Comparison of ENCODE assay signal across 36 cellular contexts in the genomic region with DNA sequence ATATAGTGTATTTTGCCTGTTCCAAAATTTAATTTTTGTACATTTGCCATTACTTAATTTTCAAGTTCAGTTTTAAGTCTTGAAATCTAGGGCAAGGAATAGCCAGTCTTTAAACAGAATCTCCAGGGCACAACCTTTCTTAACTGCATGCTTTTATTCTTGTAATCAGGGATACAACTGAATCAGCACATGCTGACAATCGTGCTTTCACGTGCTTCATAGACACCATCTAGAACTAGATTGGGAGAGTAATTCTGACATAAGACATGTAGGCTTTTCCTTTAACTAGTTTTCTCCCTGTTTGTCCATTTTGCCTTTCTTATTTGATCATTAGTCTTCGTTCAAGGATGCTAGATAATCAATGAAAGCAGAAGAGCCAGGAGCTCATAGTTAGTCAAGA.
"Had no signal": no experiment of that assay in that cellular context is flagged by ENCODE, and none has a peak within 500 bp of the region (broad histone marks: within the 10 kb centered on the region; RNA-seq: fewer than 3 reads in every experiment).

No MANE protein-coding gene starts in this region.

- ATAC-seq: activated CD4-positive, alpha-beta T cell treated with anti-CD3 and anti-CD28 coated beads for 36 hours; activated CD4-positive, CD25-positive, alpha-beta regulatory T cell treated with anti-CD3 and anti-CD28 coated beads, Interleukin-2, amount 50 U/mL, for 24 hours; activated CD8-positive, alpha-beta T cell treated with anti-CD3 and anti-CD28 coated beads, Interleukin-2, amount 10 ng/mL, durations not matched to agents 7 days and 5 days; activated naive CD4-positive, alpha-beta T cell treated with anti-CD3 and anti-CD28 coated beads, Interleukin-2, amount 50 U/mL, for 72 hours; activated T-cell treated with anti-CD3 and anti-CD28 coated beads, Interleukin-2, amount 50 U/mL, for 4 hours; activated T-cell treated with anti-CD3 and anti-CD28 coated beads, Interleukin-2, amount 50 U/mL, for 72 hours; activated T-helper 17 cell treated with anti-CD3 and anti-CD28 coated beads, Interleukin-2, amount 50 U/mL, for 72 hours; body of pancreas; WTC11 had no signal

- H3K4me3 ChIP-seq: adrenal gland, body of pancreas, breast epithelium had no signal

- FAIRE-seq: astrocyte, TTC549 had no signal

- DNase-seq: activated CD4-positive, alpha-beta memory T cell treated with anti-CD3 and anti-CD28 coated beads, Interleukin-2, amount 10 ng/mL, durations not matched to agents 7 days and 5 days; activated CD4-positive, alpha-beta T cell treated with anti-CD3 and anti-CD28 coated beads for 1 hour; activated CD4-positive, alpha-beta T cell treated with anti-CD3 and anti-CD28 coated beads for 36 hours; activated CD4-positive, alpha-beta T cell treated with anti-CD3 and anti-CD28 coated beads for 48 hours; activated CD4-positive, alpha-beta T cell treated with anti-CD3 and anti-CD28 coated beads, Interleukin-2, amount 10 ng/mL, durations not matched to agents 7 days and 5 days; activated CD4-positive, alpha-beta T cell treated with anti-CD3 and anti-CD28 coated beads, Interleukin-2, amount 50 U/mL, for 48 hours; activated CD4-positive, CD25-positive, alpha-beta regulatory T cell; activated CD8-positive, alpha-beta memory T cell treated with anti-CD3 and anti-CD28 coated beads, Interleukin-2, amount 50 U/mL, for 4 hours; activated CD8-positive, alpha-beta T cell treated with anti-CD3 and anti-CD28 coated beads, Interleukin-2, amount 10 ng/mL, durations not matched to agents 7 days and 5 days; activated effector memory CD4-positive, alpha-beta T cell treated with anti-CD3 and anti-CD28 coated beads, Interleukin-2, amount 50 U/mL, for 16 hours; activated gamma-delta T cell treated with Interleukin-2 at 50 U/mL for 16 hours; activated naive CD4-positive, alpha-beta T cell; activated naive CD4-positive, alpha-beta T cell treated with anti-CD3 and anti-CD28 coated beads for 36 hours; activated naive CD4-positive, alpha-beta T cell treated with anti-CD3 and anti-CD28 coated beads, Interleukin-2, amount 50 U/mL, for 16 hours; activated naive CD8-positive, alpha-beta T cell treated with anti-CD3 and anti-CD28 coated beads for 36 hours; activated T-cell treated with anti-CD3 and anti-CD28 coated beads for 4 hours; activated T-cell treated with anti-CD3 and anti-CD28 coated beads, Interleukin-2, amount 50 U/mL, for 1 hour; activated T-cell treated with anti-CD3 and anti-CD28 coated beads, Interleukin-2, amount 50 U/mL, for 4 hours; activated T-cell treated with anti-CD3 and anti-CD28 coated beads, Interleukin-2, amount 50 U/mL, for 72 hours; adrenal gland; amniotic stem cell; aorta; body of pancreas; brain microvascular endothelial cell; central memory CD4-positive, alpha-beta T cell; T-helper 1 cell; T-helper 2 cell; T-helper 9 cell; WERI-Rb-1 had no signal

- H3K4me1 ChIP-seq: adrenal gland, body of pancreas, breast epithelium had no signal

- H3K27me3 ChIP-seq: adrenal gland, body of pancreas, brain microvascular endothelial cell, breast epithelium had no signal

- H3K9me3 ChIP-seq: adrenal gland, body of pancreas, breast epithelium had no signal

- H3K27ac ChIP-seq: adrenal gland, body of pancreas, brain microvascular endothelial cell, breast epithelium, WERI-Rb-1 had no signal

- H3K36me3 ChIP-seq: adrenal gland, brain microvascular endothelial cell, breast epithelium, WERI-Rb-1 had no signal
